ENCODE assay signal across 16 cellular contexts in genomic region chr4:109155112-109155511, GRCh38.
"Had no signal": no experiment of that assay in that cellular context is flagged by ENCODE, and none has a peak within 500 bp of the region (broad histone marks: within the 10 kb centered on the region; RNA-seq: fewer than 3 reads in every experiment).

No MANE protein-coding gene starts in this region.

- FAIRE-seq: kidney, pancreas, small intestine, urothelium cell line had no signal

- H3K4me3 Mint-ChIP-seq: endodermal cell; naive thymus-derived CD4-positive, alpha-beta T cell had no signal

- H3K27me3 ChIP-seq: pancreas had no signal

- H3K4me3 ChIP-seq: coronary artery, pancreas had no signal

- H3K27me3 Mint-ChIP-seq: progenitor cell of endocrine pancreas had no signal

- H3K27ac ChIP-seq: coronary artery, pancreas had no signal

- H3K27ac Mint-ChIP-seq: endodermal cell; naive thymus-derived CD4-positive, alpha-beta T cell; progenitor cell of endocrine pancreas had no signal

- H3K9me3 ChIP-seq: pancreas had no signal

- DNase-seq: effector CD4-positive, alpha-beta T cell; endodermal cell; kidney; left colon; mesendoderm; naive thymus-derived CD4-positive, alpha-beta T cell; occipital lobe; pancreas; right cardiac atrium; small intestine; stimulated activated CD4-positive, alpha-beta T cell treated with anti-CD3 and anti-CD28 coated beads, Interleukin-12 subunit alpha, Interleukin-12 subunit beta, amount 100 ng/mL, for 4 hours; stimulated activated naive CD4-positive, alpha-beta T cell treated with Interleukin-2 at 50 U/mL for 16 hours; trophoblast cell had no signal

- H3K9me3 Mint-ChIP-seq: endodermal cell; naive thymus-derived CD4-positive, alpha-beta T cell had no signal

- ATAC-seq: left colon; naive thymus-derived CD4-positive, alpha-beta T cell; pancreas; right cardiac atrium had no signal

- H3K36me3 ChIP-seq: pancreas had no signal

- H3K4me1 Mint-ChIP-seq: naive thymus-derived CD4-positive, alpha-beta T cell had no signal
